In genomic region chr16:77807-78443, GRCh38 we compare ENCODE assay signal across 8 cellular contexts. TPM values are rescaled to one million over a fixed set of nuclear protein-coding genes. Genes with fewer than 3 reads are reported as not detected.
DNase-seq lines count a peak whose midpoint lies in the region; ATAC-seq and TF ChIP-seq lines count a peak whose summit lies in the region.

TSS of gene MPG (plus strand) at chr16:78225. CDS start at chr16:78310, 85 bp downstream.

- intact Hi-C loops in Right ventricle myocardium inferior (cut with DNase I) (no loop called here), tibial artery (cut with DNase I; ENCODE audit: low total_unique reads) (no loop called here)

- peak within 1 kb of the TSS; percentile 43; the same call in 1 of the 2 replicates for H3K27ac ChIP-seq in Karpas-422 (ENCODE audit: low read length)
- H3K27ac ChIP-seq in SU-DHL-6 (ENCODE audit: low read depth, low read length) = peak within 1 kb of the TSS; percentile 55
- H3K27ac ChIP-seq in parathyroid adenoma = peak within 1 kb of the TSS; percentile 32
- peak within 1 kb of the TSS; percentile 98 to 100 for H3K27ac ChIP-seq in tibial artery

- peak within 1 kb of the TSS; percentile 66; the same call in 1 of the 2 replicates for H2AFZ ChIP-seq in Karpas-422 (ENCODE audit: low read length)
- H2AFZ ChIP-seq in SU-DHL-6 (ENCODE audit: low read depth, low read length, severe bottlenecking) = peak within 1 kb of the TSS; percentile 55
- H2AFZ ChIP-seq in parathyroid adenoma = peak within 1 kb of the TSS; percentile 80

- H3K79me2 ChIP-seq in Karpas-422 (ENCODE audit: low read length) (peaks cover 13% of the 10 kb centered on the region), SU-DHL-6 (ENCODE audit: insufficient read depth, low read length) (no peaks in the 10 kb centered on the region), parathyroid adenoma (no peaks in the 10 kb centered on the region)

- H3K36me3 ChIP-seq in Karpas-422 (ENCODE audit: insufficient read depth, low read length) = no peaks in the 10 kb centered on the region
- H3K36me3 ChIP-seq in SU-DHL-6 (ENCODE audit: low read length) = no peaks in the 10 kb centered on the region
- no peaks in the 10 kb centered on the region for H3K36me3 ChIP-seq in parathyroid adenoma (ENCODE audit: control insufficient read depth, insufficient read depth, low read length)
- peaks cover 11 to 28% (median 16%) of the 10 kb centered on the region in 3 donors for H3K36me3 ChIP-seq in tibial artery

- peak; percentile 51 for DNase-seq in DMS79 (lab: John Stamatoyannopoulos, UW)
- peak; percentile 94 for DNase-seq in Karpas-422
- DNase-seq in activated naive CD8-positive, alpha-beta T cell treated with anti-CD3 and anti-CD28 coated beads for 36 hours = peak; percentile 86
- peak; percentile 92 for DNase-seq in Right ventricle myocardium inferior (ENCODE audit: missing footprints)
- DNase-seq in tibial artery = peak; percentile 84 to 94

- H3K9me2 ChIP-seq in Karpas-422 (replicated peaks; ENCODE audit: insufficient read depth, low read length) (no peaks in the 10 kb centered on the region), SU-DHL-6 (replicated peaks; ENCODE audit: insufficient read depth, low read length) (no peaks in the 10 kb centered on the region)

- peak within 1 kb of the TSS; percentile 72 for H3K4me3 ChIP-seq in Karpas-422 (ENCODE audit: low read length)
- H3K4me3 ChIP-seq in SU-DHL-6 (ENCODE audit: insufficient read depth, low read length, poor library complexity, severe bottlenecking) = peak within 1 kb of the TSS; percentile 66
- H3K4me3 ChIP-seq in parathyroid adenoma (ENCODE audit: low read depth, low read length) = peak within 1 kb of the TSS; percentile 65
- peak within 1 kb of the TSS; percentile 72 to 81 for H3K4me3 ChIP-seq in tibial artery

- H4K20me1 ChIP-seq in Karpas-422 (ENCODE audit: insufficient read depth, low read depth, low read length) (no peaks in the 10 kb centered on the region), SU-DHL-6 (ENCODE audit: low read depth, low read length) (no peaks in the 10 kb centered on the region)

- H3K27me3 ChIP-seq in Karpas-422 (ENCODE audit: low read length) (no peaks in the 10 kb centered on the region), SU-DHL-6 (ENCODE audit: low read length) (no peaks in the 10 kb centered on the region), parathyroid adenoma (ENCODE audit: control insufficient read depth, insufficient read depth, low read length) (no peaks in the 10 kb centered on the region), tibial artery (no peaks in the 10 kb centered on the region)

- peak within 1 kb of the TSS; percentile 82 for H3K27ac Mint-ChIP-seq in activated naive CD8-positive, alpha-beta T cell treated with anti-CD3 and anti-CD28 coated beads for 36 hours

- peak within 1 kb of the TSS; percentile 82 for H3K4me3 Mint-ChIP-seq in activated naive CD8-positive, alpha-beta T cell treated with anti-CD3 and anti-CD28 coated beads for 36 hours

- H3K27me3 Mint-ChIP-seq in activated naive CD8-positive, alpha-beta T cell treated with anti-CD3 and anti-CD28 coated beads for 36 hours = peaks cover 20% of the 10 kb centered on the region

- peaks cover 27% of the 10 kb centered on the region for H3K4me1 ChIP-seq in Karpas-422 (ENCODE audit: low read length)
- peaks cover 9% of the 10 kb centered on the region for H3K4me1 ChIP-seq in parathyroid adenoma
- H3K4me1 ChIP-seq in tibial artery = peaks cover 13 to 79% (median 69%) of the 10 kb centered on the region in 4 donors

- no peaks in the 10 kb centered on the region for H3K9me3 ChIP-seq in Karpas-422 (ENCODE audit: low read length)
- no peaks in the 10 kb centered on the region for H3K9me3 ChIP-seq in SU-DHL-6 (ENCODE audit: insufficient read depth, low read length)
- H3K9me3 ChIP-seq in parathyroid adenoma (ENCODE audit: control insufficient read depth, low read length) = no peaks in the 10 kb centered on the region
- no peaks in the 10 kb centered on the region for H3K9me3 ChIP-seq in tibial artery

- TF ChIP-seq CTCF in SU-DHL-6 (IDR thresholded peaks at IDR 0.05; ENCODE audit: insufficient read depth, low read length, poor library complexity, severe bottlenecking) (no peak), parathyroid adenoma (IDR thresholded peaks at IDR 0.05) (no peak), tibial artery (IDR thresholded peaks at IDR 0.05) (peak in 1 of 2 experiments; percentile 2)

- ATAC-seq in GM21619 (IDR thresholded peaks at IDR 0.05; ENCODE audit: unreplicated experiment) (peak; percentile 65), Right ventricle myocardium inferior (peak; percentile 67)

- H3F3A ChIP-seq in SU-DHL-6 (ENCODE audit: insufficient read depth) = no peaks in the 10 kb centered on the region

- peaks cover 26% of the 10 kb centered on the region for H3K4me1 Mint-ChIP-seq in activated naive CD8-positive, alpha-beta T cell treated with anti-CD3 and anti-CD28 coated beads for 36 hours

- peak within 1 kb of the TSS; percentile 91 for H3K9ac ChIP-seq in Karpas-422 (ENCODE audit: low read length)
- H3K9ac ChIP-seq in SU-DHL-6 (ENCODE audit: low read length) = peak within 1 kb of the TSS; percentile 82
- peak within 1 kb of the TSS; percentile 19 for H3K9ac ChIP-seq in parathyroid adenoma

- H3K36me3 Mint-ChIP-seq in activated naive CD8-positive, alpha-beta T cell treated with anti-CD3 and anti-CD28 coated beads for 36 hours = peaks cover 4% of the 10 kb centered on the region

- H3K9me3 Mint-ChIP-seq in activated naive CD8-positive, alpha-beta T cell treated with anti-CD3 and anti-CD28 coated beads for 36 hours = no peaks in the 10 kb centered on the region

- H3K4me2 ChIP-seq in Karpas-422 (ENCODE audit: low read depth, low read length, poor library complexity, severe bottlenecking) = peak within 1 kb of the TSS; percentile 79
- H3K4me2 ChIP-seq in SU-DHL-6 (ENCODE audit: low read depth, low read length, poor library complexity, severe bottlenecking) = peak within 1 kb of the TSS; percentile 59
- H3K4me2 ChIP-seq in parathyroid adenoma (ENCODE audit: low read length) = peak within 1 kb of the TSS; percentile 67

RNA-seq across cellular contexts. Expression of gene MPG, which starts in this region (rescaled TPM):
- 182 and 298 TPM in 2 replicates for total RNA-seq in Karpas-422 (2014; rRNA removed; shearing (Covaris generic); ENCODE audit: low replicate concordance)
- total RNA-seq in activated naive CD8-positive, alpha-beta T cell treated with anti-CD3 and anti-CD28 coated beads for 36 hours = 10 to 100 TPM; 51.6 to 56.7 TPM
- total RNA-seq in Right ventricle myocardium inferior = 37.2 TPM

Comparison
In these comparisons a context has a peak if more than half of its experiments do, and no peak if none do; other contexts are left out.
1. Peak in every context shown above with its lines: DNase-seq, ATAC-seq, H3K4me3 ChIP-seq and H3K27ac ChIP-seq.
2. H3K27ac ChIP-seq: peak in every context shown above with its lines; median percentile 99 in tibial artery; 55 in SU-DHL-6; 43 in Karpas-422; 32 in parathyroid adenoma.
3. H3K9ac ChIP-seq: peak in every context shown above with its lines; median percentile 91 in Karpas-422; 82 in SU-DHL-6; 19 in parathyroid adenoma.